In genomic region chr12:120071493-120072020, GRCh38 we compare ENCODE assay signal across 23 cellular contexts.
"Had no signal": no experiment of that assay in that cellular context is flagged by ENCODE, and none has a peak within 500 bp of the region (broad histone marks: within the 10 kb centered on the region; RNA-seq: fewer than 3 reads in every experiment).

No MANE protein-coding gene starts in this region.

- H3K4me3 Mint-ChIP-seq: activated CD4-positive, alpha-beta memory T cell treated with anti-CD3 and anti-CD28 coated beads for 36 hours; activated naive CD8-positive, alpha-beta T cell treated with anti-CD3 and anti-CD28 coated beads, Interleukin-2, amount 10 ng/mL, durations not matched to agents 7 days and 5 days; brain; naive thymus-derived CD4-positive, alpha-beta T cell; stimulated activated naive B cell treated with anti-CD40 and anti-IgM and Interleukin-4, amounts not matched to agents 10 μg/mL and 1 μg/mL and 100 μg/mL, for 72 hours had no signal

- H3K27me3 Mint-ChIP-seq: activated CD4-positive, alpha-beta memory T cell treated with anti-CD3 and anti-CD28 coated beads for 36 hours; activated naive CD8-positive, alpha-beta T cell treated with anti-CD3 and anti-CD28 coated beads, Interleukin-2, amount 10 ng/mL, durations not matched to agents 7 days and 5 days; brain; naive thymus-derived CD4-positive, alpha-beta T cell; stimulated activated naive B cell treated with anti-CD40 and anti-IgM and Interleukin-4, amounts not matched to agents 10 μg/mL and 1 μg/mL and 100 μg/mL, for 72 hours had no signal

- H3K9me3 Mint-ChIP-seq: activated CD4-positive, alpha-beta memory T cell treated with anti-CD3 and anti-CD28 coated beads for 36 hours; activated naive CD8-positive, alpha-beta T cell treated with anti-CD3 and anti-CD28 coated beads, Interleukin-2, amount 10 ng/mL, durations not matched to agents 7 days and 5 days; activated T-helper 2 cell treated with anti-CD3 and anti-CD28 coated beads, Interferon-gamma antibody, Interleukin-2, Interleukin-4, amounts not matched to agents 10 μg/mL and 5 μg/mL and 100 μg/mL, durations not matched to agents 14 hours and 24 hours and 36 hours; brain; naive thymus-derived CD4-positive, alpha-beta T cell; stimulated activated naive B cell treated with anti-CD40 and anti-IgM and Interleukin-4, amounts not matched to agents 10 μg/mL and 1 μg/mL and 100 μg/mL, for 72 hours had no signal

- H3K4me1 Mint-ChIP-seq: brain had no signal

- DNase-seq: activated CD4-positive, alpha-beta memory T cell treated with anti-CD3 and anti-CD28 coated beads for 36 hours; activated CD4-positive, alpha-beta T cell treated with anti-CD3 and anti-CD28 coated beads for 48 hours; activated naive CD8-positive, alpha-beta T cell treated with anti-CD3 and anti-CD28 coated beads, Interleukin-2, amount 10 ng/mL, durations not matched to agents 7 days and 5 days; activated T-cell treated with anti-CD3 and anti-CD28 coated beads, Interleukin-2, amount 50 U/mL, for 1 hour; effector memory CD4-positive, alpha-beta T cell; foreskin fibroblast; hippocampal formation; kidney; left colon; mammary epithelial cell; midbrain; naive thymus-derived CD4-positive, alpha-beta T cell; nucleus accumbens; stimulated activated CD4-positive, alpha-beta T cell treated with anti-CD3 and anti-CD28 coated beads, Interleukin-15, amount 100 ng/mL, for 24 hours; stimulated activated CD4-positive, alpha-beta T cell treated with anti-CD3 and anti-CD28 coated beads, Interleukin-2, amount 100 ng/mL, for 24 hours; stimulated activated naive B cell treated with anti-CD40 and anti-IgM and Interleukin-4, amounts not matched to agents 10 μg/mL and 1 μg/mL and 100 μg/mL, for 72 hours; stomach; T-helper 1 cell; thyroid gland; upper lobe of right lung had no signal

- ATAC-seq: left colon; naive thymus-derived CD4-positive, alpha-beta T cell; psoas muscle; stimulated activated naive B cell treated with anti-CD40 and anti-IgM and Interleukin-4, amounts not matched to agents 10 μg/mL and 1 μg/mL and 100 μg/mL, for 72 hours; upper lobe of right lung had no signal

- H3K27ac Mint-ChIP-seq: activated CD4-positive, alpha-beta memory T cell treated with anti-CD3 and anti-CD28 coated beads for 36 hours; activated naive CD8-positive, alpha-beta T cell treated with anti-CD3 and anti-CD28 coated beads, Interleukin-2, amount 10 ng/mL, durations not matched to agents 7 days and 5 days; activated T-helper 2 cell treated with anti-CD3 and anti-CD28 coated beads, Interferon-gamma antibody, Interleukin-2, Interleukin-4, amounts not matched to agents 10 μg/mL and 5 μg/mL and 100 μg/mL, durations not matched to agents 14 hours and 24 hours and 36 hours; brain; stimulated activated naive B cell treated with anti-CD40 and anti-IgM and Interleukin-4, amounts not matched to agents 10 μg/mL and 1 μg/mL and 100 μg/mL, for 72 hours had no signal
